10 cellular contexts compared by ENCODE assay signal in genomic region chr12:15629761-15630160, GRCh38.
DNase-seq lines count a peak whose midpoint lies in the region; ATAC-seq and TF ChIP-seq lines count a peak whose summit lies in the region.
"Had no signal": no experiment of that assay in that cellular context is flagged by ENCODE, and none has a peak within 500 bp of the region (broad histone marks: within the 10 kb centered on the region; RNA-seq: fewer than 3 reads in every experiment).

No MANE protein-coding gene starts in this region.

- H3K4me3 ChIP-seq in right atrium auricular region, result no peak overlapping the region
- H3K4me3 ChIP-seq in endodermal cell (ENCODE audit: low read length), result no peak overlapping the region

- ATAC-seq in left cardiac atrium, result no peak
- ATAC-seq in omental fat pad (ENCODE audit: low FRiP score), result no peak
- no peak for ATAC-seq in GM18517 (IDR thresholded peaks at IDR 0.05; ENCODE audit: unreplicated experiment)
- no peak for ATAC-seq in GM18873 (IDR thresholded peaks at IDR 0.05; ENCODE audit: low FRiP score, unreplicated experiment)

- H3K27ac ChIP-seq in right atrium auricular region, result peak overlapping the region; percentile 83 to 95
- H3K27ac ChIP-seq in endodermal cell (ENCODE audit: low read depth, low read length), result peak overlapping the region; percentile 93

- H3K4me3 Mint-ChIP-seq in endodermal cell (no peak overlapping the region), neural crest cell (peak overlapping the region; percentile 44)

- H3K4me1 Mint-ChIP-seq in endodermal cell (peaks cover 28% of the 10 kb centered on the region), neural crest cell (peaks cover 84% of the 10 kb centered on the region)

- H3K9me3 ChIP-seq in right atrium auricular region (no peaks in the 10 kb centered on the region), endodermal cell (ENCODE audit: control insufficient read depth, low read length) (no peaks in the 10 kb centered on the region)

- no peak overlapping the region for H3K9ac ChIP-seq in endodermal cell (ENCODE audit: extremely low read depth, low read length, poor library complexity, severe bottlenecking)

- 100% methylated on average over 1 of the region's 3 CpGs; no CpG with 5 or more reads in 1 of the 2 experiments for WGBS in endodermal cell (ENCODE audit: insufficient coverage in 1 of 2, insufficient read length in 1 of 2), 2 experiments

- no peaks in the 10 kb centered on the region for H3K27me3 ChIP-seq in right atrium auricular region
- H3K27me3 ChIP-seq in endodermal cell (ENCODE audit: control insufficient read depth, insufficient read depth, low read length, poor library complexity, severe bottlenecking), result no peaks in the 10 kb centered on the region

- no peak overlapping the region for H3K27ac Mint-ChIP-seq in endodermal cell
- peak overlapping the region; percentile 89 for H3K27ac Mint-ChIP-seq in neural crest cell (ENCODE audit: unreplicated experiment)

- H3K36me3 ChIP-seq in right atrium auricular region (peaks cover 5% of the 10 kb centered on the region), endodermal cell (ENCODE audit: control insufficient read depth, insufficient read depth, low read length) (no peaks in the 10 kb centered on the region)

- no peaks in the 10 kb centered on the region for H3K9me3 Mint-ChIP-seq in endodermal cell
- H3K9me3 Mint-ChIP-seq in neural crest cell, result no peaks in the 10 kb centered on the region

- H3K4me1 ChIP-seq in right atrium auricular region (peaks cover 0 to 43% of the 10 kb centered on the region in 2 donors), endodermal cell (ENCODE audit: control insufficient read depth, insufficient read depth, low read length) (peaks cover 8% of the 10 kb centered on the region)

- no peak for TF ChIP-seq CTCF in right atrium auricular region (IDR thresholded peaks at IDR 0.05)
- no peak for TF ChIP-seq CTCF in endodermal cell (conservative IDR thresholded peaks at IDR 0.05)
- no peak for TF ChIP-seq CTCF in neural crest cell (conservative IDR thresholded peaks at IDR 0.05)
- no peak for TF ChIP-seq CTCF in omental fat pad (IDR thresholded peaks at IDR 0.05)

- H3K27me3 Mint-ChIP-seq in endodermal cell (ENCODE audit: insufficient read depth), result no peaks in the 10 kb centered on the region
- no peaks in the 10 kb centered on the region for H3K27me3 Mint-ChIP-seq in neural crest cell (ENCODE audit: low read depth)

- intact Hi-C loops in left cardiac atrium (cut with DNase I), result loop anchor here in 1 of 2 donors (10.0 kb wide), 1 partner anchor 155 kb away; the partner anchor contains the start of gene EPS8

- no peak for DNase-seq in right atrium auricular region (ENCODE audit: low spot score)
- no peak for DNase-seq in left cardiac atrium
- no peak for DNase-seq in endodermal cell
- DNase-seq in neural crest cell (ENCODE audit: low read depth, low spot score), result no peak
- DNase-seq in omental fat pad (ENCODE audit: low spot score), result no peak
- no peak for DNase-seq in NCI-H2171 treated with DMSO at 0.1 percent for 48 hours (lab: John Stamatoyannopoulos, UW)
- DNase-seq: activated T-cell treated with anti-CD3 and anti-CD28 coated beads, Interleukin-2, amount 50 U/mL, for 1 hour; effector memory CD4-positive, alpha-beta T cell had no signal

- H3K36me3 Mint-ChIP-seq in endodermal cell (ENCODE audit: low read depth) (no peaks in the 10 kb centered on the region), neural crest cell (ENCODE audit: low read depth) (peaks cover 10% of the 10 kb centered on the region)
